ENCODE assay signal across 28 cellular contexts in genomic region chr3:163328680-163329079, GRCh38.
DNase-seq lines count a peak whose midpoint lies in the region; ATAC-seq and TF ChIP-seq lines count a peak whose summit lies in the region.
"Had no signal": no experiment of that assay in that cellular context is flagged by ENCODE, and none has a peak within 500 bp of the region (broad histone marks: within the 10 kb centered on the region; RNA-seq: fewer than 3 reads in every experiment).

No MANE protein-coding gene starts in this region.

- H2BK15ac ChIP-seq in mesendoderm (replicated peaks; ENCODE audit: low read depth) = no peak overlapping the region

- no peaks in the 10 kb centered on the region; the same call in 1 of the 2 replicates for H3K4me1 Mint-ChIP-seq in WTC11
- H3K4me1 Mint-ChIP-seq: activated naive CD4-positive, alpha-beta T cell treated with anti-CD3 and anti-CD28 coated beads, Interleukin-2, amount 50 U/mL, for 24 hours; CD4-positive, alpha-beta memory T cell; naive thymus-derived CD8-positive, alpha-beta T cell had no signal

- H3K27ac Mint-ChIP-seq in WTC11 = no peak overlapping the region
- H3K27ac Mint-ChIP-seq: activated CD8-positive, alpha-beta T cell treated with anti-CD3 and anti-CD28 coated beads, Interleukin-2, amount 10 ng/mL, durations not matched to agents 7 days and 5 days; activated naive CD4-positive, alpha-beta T cell treated with anti-CD3 and anti-CD28 coated beads, Interleukin-2, amount 50 U/mL, for 24 hours; CD4-positive, alpha-beta memory T cell; naive thymus-derived CD8-positive, alpha-beta T cell; T-helper 2 cell treated with Interferon-gamma antibody and Interleukin-4, amounts not matched to agents 5 μg/mL and 100 μg/mL, for 36 hours had no signal

- no peaks in the 10 kb centered on the region for H3K79me1 ChIP-seq in mesendoderm (ENCODE audit: low read length)

- no peaks in the 10 kb centered on the region for H3K27me3 Mint-ChIP-seq in WTC11 (ENCODE audit: low read depth)
- H3K27me3 Mint-ChIP-seq: activated naive CD4-positive, alpha-beta T cell treated with anti-CD3 and anti-CD28 coated beads, Interleukin-2, amount 50 U/mL, for 24 hours; CD4-positive, alpha-beta memory T cell; naive thymus-derived CD8-positive, alpha-beta T cell had no signal

- H3K9ac ChIP-seq in mesendoderm (ENCODE audit: low read length) = no peak overlapping the region

- ATAC-seq in WTC11 (peak; percentile 98), GM21381 (IDR thresholded peaks at IDR 0.05; ENCODE audit: unreplicated experiment) (no peak)
- ATAC-seq: A549; activated CD8-positive, alpha-beta T cell treated with anti-CD3 and anti-CD28 coated beads, Interleukin-2, amount 10 ng/mL, durations not matched to agents 7 days and 5 days; lower lobe of right lung; naive thymus-derived CD8-positive, alpha-beta T cell had no signal

- WGBS in mesendoderm (ENCODE audit: extremely low coverage, insufficient coverage, low lambda C conversion rate) = no CpG with 5 or more reads among the region's 7 CpGs

- H3K4me3 Mint-ChIP-seq in WTC11 = no peak overlapping the region
- H3K4me3 Mint-ChIP-seq: activated CD8-positive, alpha-beta T cell treated with anti-CD3 and anti-CD28 coated beads, Interleukin-2, amount 10 ng/mL, durations not matched to agents 7 days and 5 days; activated naive CD4-positive, alpha-beta T cell treated with anti-CD3 and anti-CD28 coated beads, Interleukin-2, amount 50 U/mL, for 24 hours; CD4-positive, alpha-beta memory T cell; naive thymus-derived CD8-positive, alpha-beta T cell; T-helper 2 cell treated with Interferon-gamma antibody and Interleukin-4, amounts not matched to agents 5 μg/mL and 100 μg/mL, for 36 hours had no signal

- no peaks in the 10 kb centered on the region for H3K27me3 ChIP-seq in mesendoderm (ENCODE audit: insufficient read depth, low read length, poor library complexity)
- H3K27me3 ChIP-seq: esophagus muscularis mucosa, Peyer's patch, thyroid gland had no signal

- H3K56ac ChIP-seq in mesendoderm (ENCODE audit: low read length) = no peak overlapping the region

- no peaks in the 10 kb centered on the region for H3K79me2 ChIP-seq in mesendoderm (ENCODE audit: control insufficient read depth, insufficient read depth, low read length)

- H3K23ac ChIP-seq in mesendoderm (ENCODE audit: low read length) = no peak overlapping the region

- H3K4me1 ChIP-seq in mesendoderm (ENCODE audit: control insufficient read depth, low read depth, low read length) = no peaks in the 10 kb centered on the region
- H3K4me1 ChIP-seq: A549, esophagus muscularis mucosa, HAP-1, lower lobe of right lung, Peyer's patch, thyroid gland had no signal

- POLR2A ChIA-PET in WTC11 (lab: Charles Lee) = no interaction called here

- H4K5ac ChIP-seq in mesendoderm (ENCODE audit: low read length) = no peak overlapping the region

- no peak overlapping the region for H3K4ac ChIP-seq in mesendoderm (ENCODE audit: low read depth, low read length)

- CTCF ChIA-PET in WTC11 (lab: Charles Lee) = interaction anchor here (1.0 kb wide), 1 partner anchor 28 kb away, joined by 3 read pairs; no protein-coding TSS in a partner anchor

- DNase-seq in NCI-H82 (lab: John Stamatoyannopoulos, UW) (peak; percentile 47), NCI-H82 treated with DMSO at 0.1 percent for 48 hours (lab: John Stamatoyannopoulos, UW; ENCODE audit: unreplicated experiment) (no peak), NAMALWA (ENCODE audit: low spot score) (peak; percentile 14), WTC11 (ENCODE audit: low spot score) (peak; percentile 30), mesendoderm (peak; percentile 51), DMS114 treated with DMSO at 0.1 percent for 48 hours (lab: John Stamatoyannopoulos, UW; ENCODE audit: unreplicated experiment) (no peak), AML-193 (lab: John Stamatoyannopoulos, UW) (no peak)
- DNase-seq: activated CD4-positive, alpha-beta T cell treated with anti-CD3 and anti-CD28 coated beads for 4 hours; activated CD8-positive, alpha-beta T cell treated with anti-CD3 and anti-CD28 coated beads, Interleukin-2, amount 10 ng/mL, durations not matched to agents 7 days and 5 days; amniotic stem cell; CD4-positive, alpha-beta memory T cell; foreskin fibroblast; GF-D8; lower lobe of right lung; naive thymus-derived CD8-positive, alpha-beta T cell; NCI-H1048; NCI-H1694 treated with DMSO at 0.1 percent for 48 hours; NCI-H2171 treated with DMSO at 0.1 percent for 48 hours; NCI-H510A treated with DMSO at 0.1 percent for 48 hours; Peyer's patch; stimulated activated CD4-positive, alpha-beta T cell treated with anti-CD3 and anti-CD28 coated beads, Interleukin-4, amount 100 ng/mL, for 1 hour; thyroid gland had no signal

- peaks cover 19% of the 10 kb centered on the region for H3K36me3 Mint-ChIP-seq in WTC11
- H3K36me3 Mint-ChIP-seq: activated naive CD4-positive, alpha-beta T cell treated with anti-CD3 and anti-CD28 coated beads, Interleukin-2, amount 50 U/mL, for 24 hours; CD4-positive, alpha-beta memory T cell; naive thymus-derived CD8-positive, alpha-beta T cell had no signal

- TF ChIP-seq CTCF in WTC11 (IDR thresholded peaks at IDR 0.05) = peak; percentile 51

- no peak overlapping the region for H3K18ac ChIP-seq in mesendoderm (ENCODE audit: low read length)

- H2AK5ac ChIP-seq in mesendoderm (ENCODE audit: low read length) = no peak overlapping the region

- H2BK5ac ChIP-seq in mesendoderm (ENCODE audit: low read length) = no peak overlapping the region

- H4K8ac ChIP-seq in mesendoderm (ENCODE audit: low read depth, low read length) = no peak overlapping the region

- H3K4me3 ChIP-seq in mesendoderm (ENCODE audit: low read length) = no peak overlapping the region
- H3K4me3 ChIP-seq: A549, esophagus muscularis mucosa, HAP-1, lower lobe of right lung, Peyer's patch, thyroid gland had no signal

- no peak overlapping the region for H2BK120ac ChIP-seq in mesendoderm (ENCODE audit: low read depth, low read length)

- H3K36me3 ChIP-seq in mesendoderm (ENCODE audit: control insufficient read depth, insufficient read depth, low read length) = no peaks in the 10 kb centered on the region
- H3K36me3 ChIP-seq: esophagus muscularis mucosa, HAP-1, lower lobe of right lung, Peyer's patch, thyroid gland had no signal

- no peak overlapping the region for H3K4me2 ChIP-seq in mesendoderm (ENCODE audit: low read length)
- H3K4me2 ChIP-seq: A549 had no signal

- peaks cover 27% of the 10 kb centered on the region for H3K9me3 Mint-ChIP-seq in WTC11

- H3K27ac ChIP-seq in mesendoderm (ENCODE audit: low read depth, low read length) = no peak overlapping the region
- H3K27ac ChIP-seq: A549, esophagus muscularis mucosa, lower lobe of right lung, Peyer's patch, thyroid gland had no signal

TF ChIP-seq in WTC11, 78 proteins besides CTCF, POLR2A, EP300 and RAD21 (continues in another document):
- TF ChIP-seq MXD4 (CRISPR knock-in tag; IDR thresholded peaks at IDR 0.05; ENCODE audit: borderline replicate concordance) = no peak
- TF ChIP-seq ZNF138 (CRISPR knock-in tag; conservative IDR thresholded peaks at IDR 0.05) = no peak
- TF ChIP-seq PRRX2 (CRISPR knock-in tag; IDR thresholded peaks at IDR 0.05) = no peak
- TF ChIP-seq ATF6 (CRISPR knock-in tag; IDR thresholded peaks at IDR 0.05) = no peak
- no peak for TF ChIP-seq USF2 (CRISPR knock-in tag; IDR thresholded peaks at IDR 0.05)
- no peak for TF ChIP-seq ZNF263 (CRISPR knock-in tag; IDR thresholded peaks at IDR 0.05; ENCODE audit: low read depth)

Comparison
In these comparisons a context has a peak if more than half of its experiments do, and no peak if none do; other contexts are left out.
1. DNase-seq: peak in NCI-H82 (single experiment), NAMALWA (single experiment), WTC11 (single experiment) and mesendoderm (single experiment); none in NCI-H82 treated with DMSO at 0.1 percent for 48 hours (single experiment), DMS114 treated with DMSO at 0.1 percent for 48 hours (single experiment) and AML-193 (0 of 2).